In genomic region chr5:73230264-73231244, GRCh38 we compare ENCODE assay signal across 31 cellular contexts. TPM values are rescaled to one million over a fixed set of nuclear protein-coding genes. Genes with fewer than 3 reads are reported as not detected.
DNase-seq lines count a peak whose midpoint lies in the region; ATAC-seq, FAIRE-seq and TF ChIP-seq lines count a peak whose summit lies in the region.
"Had no signal": no experiment of that assay in that cellular context is flagged by ENCODE, and none has a peak within 500 bp of the region (broad histone marks: within the 10 kb centered on the region; RNA-seq: fewer than 3 reads in every experiment).

No MANE protein-coding gene starts in this region.

- H3K4me3 Mint-ChIP-seq in activated naive CD4-positive, alpha-beta T cell treated with anti-CD3 and anti-CD28 coated beads, Interleukin-2, amount 10 ng/mL, durations not matched to agents 7 days and 5 days = no peak overlapping the region
- H3K4me3 Mint-ChIP-seq: activated naive CD8-positive, alpha-beta T cell treated with anti-CD3 and anti-CD28 coated beads for 36 hours; stimulated activated naive CD8-positive, alpha-beta T cell treated with anti-CD3 and anti-CD28 coated beads, Interleukin-15, Interleukin-2, amounts not matched to agents 100 ng/mL and 50 ng/mL, for 24 hours had no signal

- H3K4me3 ChIP-seq in SK-N-SH (ENCODE audit: low read depth in 2 of 2, low read length in 1 of 2) (no peak overlapping the region), endothelial cell of umbilical vein (replicated peaks in 1 of 3; ENCODE audit: insufficient read depth in 1 of 3, low read depth in 1 of 3, low read length in 3 of 3) (no peak overlapping the region), mesenchymal stem cell (ENCODE audit: insufficient read depth in 1 of 2, low read depth in 1 of 2, low read length in 2 of 2) (no peak overlapping the region), tibial nerve (peak overlapping the region in 1 of 4 donors; percentile 16), body of pancreas (no peak overlapping the region)
- H3K4me3 ChIP-seq: mucosa of descending colon, Peyer's patch, SJCRH30, upper lobe of left lung had no signal

- H2AFZ ChIP-seq in SK-N-SH (ENCODE audit: low read depth) (peak overlapping the region; percentile 75; the same call in 1 of the 2 replicates), endothelial cell of umbilical vein (ENCODE audit: low read depth, low read length) (no peak overlapping the region), mesenchymal stem cell (ENCODE audit: low read depth, low read length) (peak overlapping the region; percentile 10)

- H2BK15ac ChIP-seq in mesenchymal stem cell (ENCODE audit: low read depth, poor library complexity, severe bottlenecking) = no peak overlapping the region

- no peaks in the 10 kb centered on the region for H3K9me2 ChIP-seq in SK-N-SH

- H3K36me3 ChIP-seq in SK-N-SH (replicated peaks in 1 of 2; ENCODE audit: control insufficient read depth in 1 of 2, insufficient read depth in 2 of 2, low read length in 1 of 2) (no peaks in the 10 kb centered on the region), endothelial cell of umbilical vein (ENCODE audit: control insufficient read depth in 2 of 2, extremely low read depth in 1 of 2, insufficient read depth in 2 of 2, low read length in 2 of 2) (no peaks in the 10 kb centered on the region), mesenchymal stem cell (ENCODE audit: control insufficient read depth in 1 of 2, insufficient read depth in 2 of 2, low read depth in 1 of 2, low read length in 2 of 2) (no peaks in the 10 kb centered on the region), tibial nerve (no peaks in the 10 kb centered on the region), body of pancreas (replicated peaks in 1 of 2; ENCODE audit: insufficient read depth in 1 of 2, low read depth in 2 of 2) (no peaks in the 10 kb centered on the region)
- H3K36me3 ChIP-seq: Peyer's patch, SJCRH30, upper lobe of left lung had no signal

- intact Hi-C loops in endothelial cell of umbilical vein (cut with micrococcal nuclease) = loop anchor here (5.0 kb wide), 1 partner anchor 67 kb away; no protein-coding TSS in a partner anchor
- intact Hi-C loops in body of pancreas (cut with DNase I) = no loop called here

- peaks cover 0 to 17% of the 10 kb centered on the region in 2 experiments; a peak in 2 of 4 replicates for H3K4me1 ChIP-seq in SK-N-SH (ENCODE audit: control insufficient read depth in 1 of 2, insufficient read depth in 2 of 2, low read depth in 1 of 2, low read length in 1 of 2)
- H3K4me1 ChIP-seq in endothelial cell of umbilical vein (ENCODE audit: control insufficient read depth, extremely low read depth, insufficient read depth, low read length) = peaks cover 5% of the 10 kb centered on the region
- H3K4me1 ChIP-seq in mesenchymal stem cell (ENCODE audit: control insufficient read depth, insufficient read depth, low read depth, low read length) = peaks cover 28% of the 10 kb centered on the region
- H3K4me1 ChIP-seq in tibial nerve = peaks cover 0 to 46% (median 21%) of the 10 kb centered on the region in 4 donors
- peaks cover 18% of the 10 kb centered on the region for H3K4me1 ChIP-seq in body of pancreas
- H3K4me1 ChIP-seq: SJCRH30 had no signal

- H3K27ac ChIP-seq in SK-N-SH (ENCODE audit: low read depth in 2 of 2, low read length in 1 of 2) = no peak overlapping the region
- H3K27ac ChIP-seq in endothelial cell of umbilical vein (ENCODE audit: insufficient read depth, low read depth, low read length) = no peak overlapping the region
- H3K27ac ChIP-seq in mesenchymal stem cell (ENCODE audit: low read length, poor library complexity, severe bottlenecking) = no peak overlapping the region
- peak overlapping the region; percentile 17 to 84 (median 66) for H3K27ac ChIP-seq in tibial nerve
- no peak overlapping the region for H3K27ac ChIP-seq in body of pancreas
- H3K27ac ChIP-seq: 22Rv1, HL-60, Peyer's patch, SJCRH30, upper lobe of left lung had no signal

- H3K4me1 Mint-ChIP-seq in activated naive CD4-positive, alpha-beta T cell treated with anti-CD3 and anti-CD28 coated beads, Interleukin-2, amount 10 ng/mL, durations not matched to agents 7 days and 5 days = peaks cover 17% of the 10 kb centered on the region
- H3K4me1 Mint-ChIP-seq: activated T-helper 17 cell treated with anti-CD3 and anti-CD28 coated beads, Interleukin-2, amount 50 U/mL, for 72 hours had no signal

- no peak overlapping the region for H2BK5ac ChIP-seq in mesenchymal stem cell (ENCODE audit: low read depth, low read length, poor library complexity, severe bottlenecking)

- H3K27me3 Mint-ChIP-seq in activated naive CD4-positive, alpha-beta T cell treated with anti-CD3 and anti-CD28 coated beads, Interleukin-2, amount 10 ng/mL, durations not matched to agents 7 days and 5 days = peaks cover 73% of the 10 kb centered on the region

- no peak for DNase-seq in SK-N-SH
- no peak for DNase-seq in endothelial cell of umbilical vein (ENCODE audit: low read depth, low spot score)
- DNase-seq in mesenchymal stem cell = no peak
- no peak for DNase-seq in tibial nerve (ENCODE audit: low spot score in 2 of 2)
- no peak for DNase-seq in activated naive CD4-positive, alpha-beta T cell treated with anti-CD3 and anti-CD28 coated beads, Interleukin-2, amount 10 ng/mL, durations not matched to agents 7 days and 5 days
- DNase-seq in body of pancreas = no peak
- DNase-seq: activated CD4-positive, alpha-beta T cell treated with anti-CD3 and anti-CD28 coated beads, Interleukin-2, amount 50 U/mL, for 4 hours; activated CD8-positive, alpha-beta memory T cell treated with anti-CD3 and anti-CD28 coated beads, Interleukin-2, amount 50 U/mL, for 4 hours; activated naive CD8-positive, alpha-beta T cell treated with anti-CD3 and anti-CD28 coated beads for 36 hours; DMS53; effector memory CD4-positive, alpha-beta T cell; left ventricle myocardium superior; MM.1S; mucosa of descending colon; NCI-H1436 treated with DMSO at 0.1 percent for 48 hours; NCI-H2171; NCI-H524; NK-92 treated with Interleukin-12 subunit alpha and Interleukin-12 subunit beta, amount 100 ng/mL, for 24 hours; Peyer's patch; SJCRH30; stimulated activated CD4-positive, alpha-beta T cell treated with anti-CD3 and anti-CD28 coated beads, Interleukin-12 subunit alpha, Interleukin-12 subunit beta, amount 100 ng/mL, for 4 hours; stimulated activated CD4-positive, alpha-beta T cell treated with anti-CD3 and anti-CD28 coated beads, Interleukin-4, amount 100 ng/mL, for 4 hours had no signal

- H3K9me3 ChIP-seq in SK-N-SH = no peaks in the 10 kb centered on the region
- H3K9me3 ChIP-seq in endothelial cell of umbilical vein (replicated peaks; ENCODE audit: control insufficient read depth, insufficient read depth, low read length) = no peaks in the 10 kb centered on the region
- H3K9me3 ChIP-seq in mesenchymal stem cell (ENCODE audit: control insufficient read depth, low read length) = no peaks in the 10 kb centered on the region
- no peaks in the 10 kb centered on the region for H3K9me3 ChIP-seq in tibial nerve
- H3K9me3 ChIP-seq in body of pancreas = no peaks in the 10 kb centered on the region
- H3K9me3 ChIP-seq: mucosa of descending colon, Peyer's patch, SJCRH30, upper lobe of left lung had no signal

- no peak overlapping the region for H3K4me2 ChIP-seq in SK-N-SH
- H3K4me2 ChIP-seq in endothelial cell of umbilical vein (ENCODE audit: insufficient read depth, low read length) = no peak overlapping the region
- H3K4me2 ChIP-seq in mesenchymal stem cell (ENCODE audit: low read length, poor library complexity, severe bottlenecking) = no peak overlapping the region

- TF ChIP-seq POLR2A in endothelial cell of umbilical vein (IDR thresholded peaks at IDR 0.05; ENCODE audit: low read depth, low read length) = no peak
- TF ChIP-seq POLR2A in tibial nerve (IDR thresholded peaks at IDR 0.05) = peak in 1 of 2 donors; percentile 31
- no peak for TF ChIP-seq POLR2A in body of pancreas (IDR thresholded peaks at IDR 0.05)

- dilution Hi-C loops in endothelial cell of umbilical vein (cut with MboI; ENCODE audit: extremely low pct_ligation_motif_present, low sequenced_read_pairs) = no loop called here

- TF ChIP-seq CTCF in SK-N-SH (IDR thresholded peaks at IDR 0.05) = no peak
- TF ChIP-seq CTCF in endothelial cell of umbilical vein (IDR thresholded peaks at IDR 0.05; ENCODE audit: extremely low read depth in 1 of 2, insufficient read depth in 1 of 2, low read depth in 1 of 2, low read length in 2 of 2) = no peak
- no peak for TF ChIP-seq CTCF in tibial nerve (IDR thresholded peaks at IDR 0.05)
- TF ChIP-seq CTCF in body of pancreas (IDR thresholded peaks at IDR 0.05) = no peak

- H3K36me3 Mint-ChIP-seq in activated naive CD4-positive, alpha-beta T cell treated with anti-CD3 and anti-CD28 coated beads, Interleukin-2, amount 10 ng/mL, durations not matched to agents 7 days and 5 days = no peaks in the 10 kb centered on the region
- H3K36me3 Mint-ChIP-seq: activated naive CD8-positive, alpha-beta T cell treated with anti-CD3 and anti-CD28 coated beads for 36 hours had no signal

- no peak overlapping the region for H2BK120ac ChIP-seq in mesenchymal stem cell (ENCODE audit: low read depth, low read length)

- H3K9me1 ChIP-seq in endothelial cell of umbilical vein (replicated peaks; ENCODE audit: control insufficient read depth, extremely low read depth, insufficient read depth, low read length) = no peaks in the 10 kb centered on the region

- WGBS in SK-N-SH (ENCODE audit: low lambda C conversion rate) = 61% methylated on average over 38 of the region's 58 CpGs
- 19% methylated on average over 54 of the region's 58 CpGs for WGBS in mesenchymal stem cell
- WGBS in tibial nerve, 2 donors = 26 to 30% methylated on average over 40 to 56 of the region's 58 CpGs
- WGBS in body of pancreas, 2 donors = 35 to 43% methylated on average over 40 to 53 of the region's 58 CpGs

- no peak overlapping the region for H4K91ac ChIP-seq in mesenchymal stem cell (ENCODE audit: low read length)

- H3K27ac Mint-ChIP-seq in activated naive CD4-positive, alpha-beta T cell treated with anti-CD3 and anti-CD28 coated beads, Interleukin-2, amount 10 ng/mL, durations not matched to agents 7 days and 5 days = no peak overlapping the region
- H3K27ac Mint-ChIP-seq: activated naive CD8-positive, alpha-beta T cell treated with anti-CD3 and anti-CD28 coated beads for 36 hours; activated T-helper 17 cell treated with anti-CD3 and anti-CD28 coated beads, Interleukin-2, amount 50 U/mL, for 72 hours; stimulated activated naive CD8-positive, alpha-beta T cell treated with anti-CD3 and anti-CD28 coated beads, Interleukin-15, Interleukin-2, amounts not matched to agents 100 ng/mL and 50 ng/mL, for 24 hours had no signal

- POLR2A ChIA-PET in SK-N-SH (lab: Yijun Ruan, JAX) (interaction anchor here (0.6 kb wide), 1 partner anchor 289 kb away, joined by 4 read pairs; no protein-coding TSS in a partner anchor), endothelial cell of umbilical vein (lab: Charles Lee) (no interaction called here)

- CTCF ChIA-PET in SK-N-SH (lab: Yijun Ruan, JAX) = interaction anchor here (0.7 to 9.0 kb wide), 5 partner anchors 10 to 204 kb away, joined by 3 to 90 read pairs (median 3); no protein-coding TSS in a partner anchor
- CTCF ChIA-PET in endothelial cell of umbilical vein (lab: Charles Lee) = interaction anchor here (0.9 to 3.1 kb wide), 6 partner anchors 12 to 221 kb away, joined by 3 to 33 read pairs (median 6); no protein-coding TSS in a partner anchor
- CTCF ChIA-PET in activated naive CD4-positive, alpha-beta T cell treated with anti-CD3 and anti-CD28 coated beads, Interleukin-2, amount 10 ng/mL, durations not matched to agents 7 days and 5 days (lab: Charles Lee) = interaction anchor here (0.9 kb wide), 1 partner anchor 15 kb away, joined by 3 read pairs; no protein-coding TSS in a partner anchor

- H4K20me1 ChIP-seq in SK-N-SH (ENCODE audit: insufficient read depth) (no peaks in the 10 kb centered on the region), endothelial cell of umbilical vein (replicated peaks; ENCODE audit: control insufficient read depth, extremely low read depth, insufficient read depth, low read length) (no peaks in the 10 kb centered on the region)

- no peak for TF ChIP-seq RAD21 in SK-N-SH (IDR thresholded peaks at IDR 0.05; ENCODE audit: low read length)

- no peak for ATAC-seq in SK-N-SH treated with all-trans-retinoic acid at 6 μM for 48 hours
- ATAC-seq in GM19467 (IDR thresholded peaks at IDR 0.05; ENCODE audit: unreplicated experiment) = no peak
- no peak for ATAC-seq in body of pancreas
- ATAC-seq: activated T-helper 17 cell treated with anti-CD3 and anti-CD28 coated beads, Interleukin-2, amount 50 U/mL, for 72 hours; left ventricle myocardium superior; mucosa of descending colon had no signal

- H3K27me3 ChIP-seq in SK-N-SH (ENCODE audit: insufficient read depth) (no peaks in the 10 kb centered on the region), endothelial cell of umbilical vein (ENCODE audit: control insufficient read depth in 2 of 2, insufficient read depth in 2 of 2, low read length in 2 of 2) (peaks cover 79 to 98% of the 10 kb centered on the region in 2 experiments), mesenchymal stem cell (ENCODE audit: control insufficient read depth in 1 of 2, insufficient read depth in 1 of 2, low read length in 2 of 2) (peaks cover 7 to 67% of the 10 kb centered on the region in 2 experiments), tibial nerve (peaks cover 0 to 65% of the 10 kb centered on the region in 2 donors), body of pancreas (peaks cover 0 to 32% of the 10 kb centered on the region in 2 donors)
- H3K27me3 ChIP-seq: SJCRH30 had no signal

- no peaks in the 10 kb centered on the region for H3K9me3 Mint-ChIP-seq in activated naive CD4-positive, alpha-beta T cell treated with anti-CD3 and anti-CD28 coated beads, Interleukin-2, amount 10 ng/mL, durations not matched to agents 7 days and 5 days
- H3K9me3 Mint-ChIP-seq: activated naive CD8-positive, alpha-beta T cell treated with anti-CD3 and anti-CD28 coated beads for 36 hours; activated T-helper 17 cell treated with anti-CD3 and anti-CD28 coated beads, Interleukin-2, amount 50 U/mL, for 72 hours; stimulated activated naive CD8-positive, alpha-beta T cell treated with anti-CD3 and anti-CD28 coated beads, Interleukin-15, Interleukin-2, amounts not matched to agents 100 ng/mL and 50 ng/mL, for 24 hours had no signal

- no peak for FAIRE-seq in endothelial cell of umbilical vein (lab: Jason Lieb, UNC)

- no peak overlapping the region for H4K8ac ChIP-seq in mesenchymal stem cell (ENCODE audit: low read length)

- no peak overlapping the region for H3K18ac ChIP-seq in mesenchymal stem cell (ENCODE audit: low read depth in 1 of 2, low read length in 2 of 2)

- TF ChIP-seq EP300 in SK-N-SH (IDR thresholded peaks at IDR 0.05; ENCODE audit: borderline replicate concordance in 1 of 2, low read depth in 1 of 2, low read length in 1 of 2) (no peak), tibial nerve (IDR thresholded peaks at IDR 0.05) (peak in 1 of 2 donors; percentile 58)

- no peak overlapping the region for H2BK12ac ChIP-seq in mesenchymal stem cell (ENCODE audit: low read length in 2 of 2)

- H3K79me1 ChIP-seq in mesenchymal stem cell (replicated peaks; ENCODE audit: low read length, poor library complexity, severe bottlenecking) = no peaks in the 10 kb centered on the region

- H3K4ac ChIP-seq in mesenchymal stem cell (ENCODE audit: low read depth in 1 of 2, low read length in 2 of 2) = no peak overlapping the region

- peak overlapping the region; percentile 47 for H2AK5ac ChIP-seq in mesenchymal stem cell (ENCODE audit: low read length, severe bottlenecking)

- H3K9ac ChIP-seq in SK-N-SH (no peak overlapping the region), endothelial cell of umbilical vein (replicated peaks; ENCODE audit: extremely low read depth, insufficient read depth, low read length) (no peak overlapping the region), mesenchymal stem cell (ENCODE audit: low read length) (no peak overlapping the region)

- H3K23ac ChIP-seq in mesenchymal stem cell (ENCODE audit: low read length in 2 of 2) = no peak overlapping the region

- BruUV-seq in endothelial cell of umbilical vein (replicated peaks; lab: Mats Ljungman, UMichigan) = no TSS peak

- no peak overlapping the region for H3K14ac ChIP-seq in mesenchymal stem cell (ENCODE audit: low read length in 2 of 2)

- H3K79me2 ChIP-seq in SK-N-SH (ENCODE audit: insufficient read depth) (no peaks in the 10 kb centered on the region), endothelial cell of umbilical vein (ENCODE audit: control insufficient read depth, insufficient read depth, low read length) (no peaks in the 10 kb centered on the region)

- H3F3A ChIP-seq in SK-N-SH (replicated peaks; ENCODE audit: insufficient read depth) = peaks cover 16% of the 10 kb centered on the region

RNA-seq across cellular contexts. Expression of gene TMEM174, which starts 57.6 kb away (rescaled TPM):
- polyA plus RNA-seq in SK-N-SH (2012; rRNA removed) (not detected in 2 replicates), endothelial cell of umbilical vein (not detected in 2 replicates)
- not detected in 2 replicates for polyA plus RNA-seq in SK-N-SH (2012; cell fraction: cytosol; rRNA removed)
- polyA plus RNA-seq in SK-N-SH (2012; cell fraction: nucleus; rRNA removed) = not detected in 2 replicates
- total RNA-seq in endothelial cell of umbilical vein (not detected in 2 replicates), tibial nerve (not detected), body of pancreas (not detected)
- not detected in 2 replicates for polyA plus RNA-seq in endothelial cell of umbilical vein (2011; cell fraction: cytosol; rRNA removed)
- not detected in 2 replicates for polyA plus RNA-seq in endothelial cell of umbilical vein (2011; cell fraction: nucleus; rRNA removed)
- polyA plus RNA-seq in endothelial cell of umbilical vein (2012) = not detected in 2 replicates
- not detected in 2 replicates for polyA minus RNA-seq in endothelial cell of umbilical vein
- polyA minus RNA-seq in endothelial cell of umbilical vein (2011; cell fraction: cytosol; rRNA and poly(A)+ RNA removed) = not detected
- not detected in 2 replicates for polyA minus RNA-seq in endothelial cell of umbilical vein (2011; cell fraction: nucleus; rRNA and poly(A)+ RNA removed)
- not detected for polyA plus RNA-seq in mesenchymal stem cell (2013, experiment 1 of 2)
- not detected for polyA plus RNA-seq in mesenchymal stem cell (2013, experiment 2 of 2)
- total RNA-seq: activated naive CD8-positive, alpha-beta T cell treated with anti-CD3 and anti-CD28 coated beads for 36 hours; activated T-helper 17 cell treated with anti-CD3 and anti-CD28 coated beads, Interleukin-2, amount 50 U/mL, for 72 hours; left ventricle myocardium superior; mucosa of descending colon; Peyer's patch; SJCRH30; T-helper 1 cell treated with Interleukin-12 subunit alpha and Interleukin-12 subunit beta and Interleukin-4 antibody, amounts not matched to agents 30 ng/mL and 1 ng/mL, for 36 hours; upper lobe of left lung had no signal
- polyA plus RNA-seq: neural cell had no signal

Comparison
In these comparisons a context has a peak if more than half of its experiments do, and no peak if none do; other contexts are left out.
1. H3K27ac ChIP-seq: peak in tibial nerve (4 of 4); none in SK-N-SH (0 of 2), endothelial cell of umbilical vein (single experiment), mesenchymal stem cell (single experiment) and body of pancreas (0 of 4).